ENCODE assay signal across 8 cellular contexts in the genomic region with DNA sequence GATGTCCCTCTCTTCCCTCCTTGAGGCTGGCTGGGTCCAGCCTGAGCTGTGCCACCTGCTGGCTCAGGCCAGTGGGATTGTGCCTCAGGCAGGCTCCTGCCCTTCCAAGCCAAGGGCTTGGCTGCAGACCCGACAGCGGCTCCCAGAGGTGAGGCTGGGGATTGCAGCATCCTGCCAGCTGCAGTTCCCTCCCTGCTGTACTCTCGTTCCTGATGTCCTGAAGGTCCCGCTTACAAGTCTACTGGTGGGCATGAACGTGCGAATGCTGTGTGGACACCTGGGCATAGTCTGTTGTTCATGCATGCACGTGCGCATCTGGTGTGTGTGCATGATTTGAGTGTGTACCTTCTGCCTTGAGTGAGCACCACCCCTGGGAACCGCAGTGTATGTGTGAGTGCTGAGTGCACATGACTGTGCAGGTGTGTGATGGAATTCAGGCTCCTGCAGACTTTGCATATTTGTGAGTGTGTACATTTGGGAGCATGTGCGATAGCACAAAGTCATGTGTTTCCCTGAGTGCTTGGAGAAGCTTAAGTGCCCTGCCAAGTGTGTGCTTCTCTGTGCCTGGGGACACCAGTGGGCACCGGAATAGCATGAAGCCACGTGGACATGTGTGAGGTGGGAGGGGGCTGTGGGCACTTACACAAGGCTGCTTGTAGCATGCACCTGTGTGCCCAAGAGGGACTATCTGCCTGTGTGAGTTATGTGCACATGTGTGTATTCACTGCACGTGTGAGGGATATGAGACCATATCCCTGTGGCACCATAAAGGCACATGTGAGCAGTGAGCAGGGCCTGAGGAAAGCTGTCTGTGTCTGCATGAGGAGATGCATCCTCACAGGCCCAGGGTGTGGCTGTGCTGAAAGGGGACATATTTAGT. TPM values are rescaled to one million over a fixed set of nuclear protein-coding genes. Genes with fewer than 3 reads are reported as not detected.
DNase-seq lines count a peak whose midpoint lies in the region; ATAC-seq and TF ChIP-seq lines count a peak whose summit lies in the region.

No MANE protein-coding gene starts in this region.

- H3K4me1 ChIP-seq in RWPE2 (ENCODE audit: insufficient read depth, poor library complexity, severe bottlenecking): peaks cover 66% of the 10 kb centered on the region

- H3K27me3 ChIP-seq in RWPE2 (ENCODE audit: insufficient read depth, poor library complexity, severe bottlenecking): no peaks in the 10 kb centered on the region

- no peaks in the 10 kb centered on the region for H3K36me3 Mint-ChIP-seq in activated naive CD8-positive, alpha-beta T cell treated with anti-CD3 and anti-CD28 coated beads, Interleukin-2, amount 50 U/mL, for 24 hours (ENCODE audit: low read depth)

- H3K27me3 Mint-ChIP-seq in activated naive CD8-positive, alpha-beta T cell treated with anti-CD3 and anti-CD28 coated beads, Interleukin-2, amount 50 U/mL, for 24 hours: peaks cover 23% of the 10 kb centered on the region

- no peaks in the 10 kb centered on the region for H3K4me1 Mint-ChIP-seq in activated naive CD8-positive, alpha-beta T cell treated with anti-CD3 and anti-CD28 coated beads, Interleukin-2, amount 50 U/mL, for 24 hours

- DNase-seq in GM03348 (ENCODE audit: low spot score) (peak; percentile 88), HuH-7.5 (ENCODE audit: low spot score) (peak; percentile 79), RWPE2 (ENCODE audit: low spot score) (peak; percentile 73), cardiac septum (ENCODE audit: low spot score) (peak; percentile 91), pulmonary artery endothelial cell (ENCODE audit: low read depth, low spot score) (peak; percentile 57)
- DNase-seq in activated naive CD8-positive, alpha-beta T cell treated with anti-CD3 and anti-CD28 coated beads, Interleukin-2, amount 50 U/mL, for 24 hours: peak; percentile 75

- H3K4me3 Mint-ChIP-seq in activated naive CD8-positive, alpha-beta T cell treated with anti-CD3 and anti-CD28 coated beads, Interleukin-2, amount 50 U/mL, for 24 hours: no peak overlapping the region

- H3K27ac ChIP-seq in RWPE2 (ENCODE audit: poor library complexity, severe bottlenecking): peak overlapping the region; percentile 87

- no peak overlapping the region for H3K27ac Mint-ChIP-seq in activated naive CD8-positive, alpha-beta T cell treated with anti-CD3 and anti-CD28 coated beads, Interleukin-2, amount 50 U/mL, for 24 hours

- intact Hi-C loops in cardiac septum (cut with DNase I): loop anchor here (2.0 to 10.0 kb wide), 2 partner anchors 57 to 661 kb away; no protein-coding TSS in a partner anchor

- H3K9me3 ChIP-seq in RWPE2 (ENCODE audit: severe bottlenecking): no peaks in the 10 kb centered on the region

- H3K4me3 ChIP-seq in RWPE2 (ENCODE audit: severe bottlenecking): no peak overlapping the region

- H3K36me3 ChIP-seq in RWPE2 (ENCODE audit: low read depth): no peaks in the 10 kb centered on the region

- peak; percentile 97 for TF ChIP-seq CTCF in RWPE2 (IDR thresholded peaks at IDR 0.05; ENCODE audit: poor library complexity, severe bottlenecking)

- peak; percentile 23 for ATAC-seq in RWPE2 (ENCODE audit: low read depth)
- ATAC-seq in activated naive CD8-positive, alpha-beta T cell treated with anti-CD3 and anti-CD28 coated beads, Interleukin-2, amount 50 U/mL, for 24 hours: peak; percentile 68
- no peak for ATAC-seq in GM19328 (IDR thresholded peaks at IDR 0.05; ENCODE audit: unreplicated experiment)
- no peak for ATAC-seq in HG02884 (IDR thresholded peaks at IDR 0.05; ENCODE audit: unreplicated experiment)

- H3K9me3 Mint-ChIP-seq in activated naive CD8-positive, alpha-beta T cell treated with anti-CD3 and anti-CD28 coated beads, Interleukin-2, amount 50 U/mL, for 24 hours: no peaks in the 10 kb centered on the region

RNA-seq across cellular contexts. Expression of a gene that starts 19.3 kb away (rescaled TPM):
- 1.2 TPM for total RNA-seq in cardiac septum
- 288 and 399 TPM in 2 replicates for total RNA-seq in pulmonary artery endothelial cell

RNA-seq across cellular contexts. Expression of a gene that starts 22.0 kb away (rescaled TPM):
- 1.2 TPM for total RNA-seq in cardiac septum
- total RNA-seq in pulmonary artery endothelial cell: 2.0 and 4.9 TPM in 2 replicates

Comparison
In these comparisons a context has a peak if more than half of its experiments do, and no peak if none do; other contexts are left out.
1. ATAC-seq: peak in RWPE2 (single experiment) and activated naive CD8-positive, alpha-beta T cell treated with anti-CD3 and anti-CD28 coated beads, Interleukin-2, amount 50 U/mL, for 24 hours (single experiment); none in GM19328 (single experiment) and HG02884 (single experiment).
2. RNA of a gene that starts 19.3 kb away (total RNA-seq): 288 to 399 TPM in pulmonary artery endothelial cell; 1.2 TPM in cardiac septum (single experiment); every median in the first group is over 100 times any median in the second.
3. Peak in every context shown above with its lines, with median percentiles within 50 percentile points of each other: DNase-seq.